8 cellular contexts compared by ENCODE assay signal in the genomic region with DNA sequence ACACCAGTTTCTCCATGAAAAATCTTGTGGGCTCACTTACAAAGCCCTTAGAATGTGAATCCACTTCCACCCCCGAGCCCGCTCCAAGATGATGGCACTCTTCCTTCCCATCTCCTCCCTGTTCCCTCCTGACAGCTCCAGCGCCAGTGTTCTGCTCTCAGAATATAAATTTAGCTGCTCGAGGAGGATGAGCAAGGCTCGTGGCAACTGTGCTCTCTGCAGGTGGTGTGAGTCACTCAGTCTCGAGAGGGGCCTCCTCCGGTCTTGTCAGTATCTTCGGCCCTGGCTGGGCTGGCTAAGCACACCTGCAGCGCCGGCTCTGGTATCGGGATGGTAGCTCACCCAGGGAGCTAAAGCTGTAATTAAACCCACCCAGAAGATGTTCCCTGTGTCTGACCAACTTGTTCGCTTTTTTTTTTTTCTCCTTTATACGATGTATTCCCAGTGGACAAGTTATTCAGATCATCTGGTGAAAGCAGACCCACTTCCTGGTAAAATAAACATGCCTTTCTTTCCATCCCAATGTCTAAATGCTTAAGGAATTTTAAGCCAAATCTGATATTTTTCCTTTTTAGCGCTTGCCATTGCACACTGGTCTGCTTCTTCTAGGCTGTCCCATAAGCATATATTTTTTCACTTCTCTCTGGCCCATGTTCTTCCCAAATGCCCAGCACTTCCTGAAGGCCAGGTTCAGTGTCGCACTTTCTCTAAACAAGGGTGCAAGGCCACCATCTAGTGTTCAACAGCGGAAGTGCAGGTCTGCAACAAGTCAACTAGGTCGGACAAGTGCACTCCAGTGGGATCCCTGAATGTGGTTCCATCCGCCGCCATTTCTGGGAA. TPM values are rescaled to one million over a fixed set of nuclear protein-coding genes. Genes with fewer than 3 reads are reported as not detected.
A peak's percentile ranks its signal among the peaks of the same experiment; 100 is the strongest.
DNase-seq lines count a peak whose midpoint lies in the region; ATAC-seq, FAIRE-seq and TF ChIP-seq lines count a peak whose summit lies in the region.

No MANE protein-coding gene starts in this region.

- H3F3A ChIP-seq in Loucy (ENCODE audit: low read depth) = no peaks in the 10 kb centered on the region

- H2BK5ac ChIP-seq in trophoblast cell (ENCODE audit: low read depth, low read length, poor library complexity) = no peak overlapping the region

- H3K9me2 ChIP-seq in Loucy (replicated peaks; ENCODE audit: low read depth, low read length) = no peaks in the 10 kb centered on the region

- H3K79me2 ChIP-seq in Loucy (ENCODE audit: insufficient read depth, low read length) (no peaks in the 10 kb centered on the region), trophoblast cell (ENCODE audit: control insufficient read depth, insufficient read depth, low read length, poor library complexity) (no peaks in the 10 kb centered on the region)

- no peak overlapping the region for H2AK5ac ChIP-seq in trophoblast cell (ENCODE audit: low read length)

- H3K4me1 ChIP-seq in Loucy (ENCODE audit: insufficient read depth, low read length, poor library complexity, severe bottlenecking) (peaks cover 55% of the 10 kb centered on the region), trophoblast cell (ENCODE audit: control insufficient read depth in 1 of 2, insufficient read depth in 2 of 2, low read length in 2 of 2) (no peaks in the 10 kb centered on the region)

- H3K79me1 ChIP-seq in trophoblast cell (ENCODE audit: low read length) = no peaks in the 10 kb centered on the region

- H3K4ac ChIP-seq in trophoblast cell (ENCODE audit: low read depth, low read length) = no peak overlapping the region

- H4K8ac ChIP-seq in trophoblast cell (ENCODE audit: low read depth, low read length) = no peak overlapping the region

- H3K4me2 ChIP-seq in Loucy (ENCODE audit: low read depth, low read length, poor library complexity, severe bottlenecking) (peak overlapping the region; percentile 25), trophoblast cell (ENCODE audit: low read length) (no peak overlapping the region)

- no peak overlapping the region for H4K12ac ChIP-seq in trophoblast cell (ENCODE audit: low read depth, low read length)

- no peak overlapping the region for H3K14ac ChIP-seq in trophoblast cell (ENCODE audit: low read length)

- peak overlapping the region; percentile 74 for H2AFZ ChIP-seq in Loucy (ENCODE audit: low read length)
- no peak overlapping the region for H2AFZ ChIP-seq in trophoblast cell (ENCODE audit: insufficient read depth, low read length, poor library complexity)

- H3K27ac Mint-ChIP-seq in activated naive CD4-positive, alpha-beta T cell treated with anti-CD3 and anti-CD28 coated beads, Interleukin-2, amount 50 U/mL, for 72 hours = peak overlapping the region in 1 of 2 donors; percentile 56

- no peaks in the 10 kb centered on the region for H4K20me1 ChIP-seq in Loucy (ENCODE audit: insufficient read depth, low read length, poor library complexity, severe bottlenecking)

- no peak overlapping the region for H4K91ac ChIP-seq in trophoblast cell (ENCODE audit: low read depth, low read length)

- no peak overlapping the region for H2BK120ac ChIP-seq in trophoblast cell (ENCODE audit: insufficient read depth, low read length, poor library complexity)

- intact Hi-C loops in head of caudate nucleus (cut with DNase I) = no loop called here

- no peak overlapping the region for H3K27ac ChIP-seq in trophoblast cell (ENCODE audit: low read depth, low read length)

- H3K9ac ChIP-seq in Loucy (ENCODE audit: low read depth, low read length, poor library complexity, severe bottlenecking) (peak overlapping the region; percentile 17), trophoblast cell (ENCODE audit: low read length) (no peak overlapping the region)

- H3K9me3 Mint-ChIP-seq in activated naive CD4-positive, alpha-beta T cell treated with anti-CD3 and anti-CD28 coated beads, Interleukin-2, amount 50 U/mL, for 72 hours = no peaks in the 10 kb centered on the region

- no peaks in the 10 kb centered on the region for H3K36me3 ChIP-seq in GM06990 (ENCODE audit: control insufficient read depth, insufficient read depth, low read length)
- no peaks in the 10 kb centered on the region for H3K36me3 ChIP-seq in Loucy (ENCODE audit: insufficient read depth, low read length)
- H3K36me3 ChIP-seq in trophoblast cell (ENCODE audit: control insufficient read depth in 1 of 2, insufficient read depth in 2 of 2, low read length in 2 of 2) = no peaks in the 10 kb centered on the region

- no peak overlapping the region for H3K18ac ChIP-seq in trophoblast cell (ENCODE audit: low read length)

- TF ChIP-seq CTCF in GM06990 (IDR thresholded peaks at IDR 0.05; ENCODE audit: insufficient read depth, low read length, poor library complexity, severe bottlenecking) = peak; percentile 89
- peak; percentile 99 for TF ChIP-seq CTCF in Loucy (conservative IDR thresholded peaks at IDR 0.05; ENCODE audit: low read length)

- no peak overlapping the region for H3K23ac ChIP-seq in trophoblast cell (ENCODE audit: low read length)

- no peaks in the 10 kb centered on the region for H3K9me3 ChIP-seq in Loucy (ENCODE audit: insufficient read depth, low read depth, low read length)
- no peaks in the 10 kb centered on the region for H3K9me3 ChIP-seq in trophoblast cell (ENCODE audit: insufficient read depth, low read depth, low read length)

- peak; percentile 82 for FAIRE-seq in urothelium cell line (lab: Jason Lieb, UNC)

- H3K27me3 ChIP-seq in GM06990 (replicated peaks; ENCODE audit: control insufficient read depth, insufficient read depth, low read length) (no peaks in the 10 kb centered on the region), Loucy (ENCODE audit: insufficient read depth, low read length, poor library complexity, severe bottlenecking) (no peaks in the 10 kb centered on the region), trophoblast cell (ENCODE audit: insufficient read depth, low read length) (no peaks in the 10 kb centered on the region)

- H3K4me3 ChIP-seq in GM06990 (replicated peaks; ENCODE audit: low read depth, low read length) (no peak overlapping the region), Loucy (ENCODE audit: low read length, poor library complexity, severe bottlenecking) (no peak overlapping the region), trophoblast cell (ENCODE audit: low read depth, low read length) (no peak overlapping the region)

- no CpG with 5 or more reads among the region's 19 CpGs for WGBS in trophoblast cell (ENCODE audit: extremely low coverage, insufficient coverage, insufficient read length)

- DNase-seq in GM06990 (ENCODE audit: extremely low read depth, insufficient read length) (no peak), SHP77 (lab: John Stamatoyannopoulos, UW) (peak; percentile 56 to 64), head of caudate nucleus (peak; percentile 76 to 95 (median 89)), trophoblast cell (peak; percentile 78 to 93), urothelium cell line (ENCODE audit: low spot score) (peak; percentile 88)
- peak; percentile 71 to 76 for DNase-seq in activated naive CD4-positive, alpha-beta T cell treated with anti-CD3 and anti-CD28 coated beads, Interleukin-2, amount 50 U/mL, for 72 hours (ENCODE audit: low spot score in 2 of 2)

- peak; percentile 64 to 73 for ATAC-seq in activated naive CD4-positive, alpha-beta T cell treated with anti-CD3 and anti-CD28 coated beads, Interleukin-2, amount 50 U/mL, for 72 hours
- ATAC-seq in GM21576 (IDR thresholded peaks at IDR 0.05; ENCODE audit: unreplicated experiment) = no peak

- H3K36me3 Mint-ChIP-seq in activated naive CD4-positive, alpha-beta T cell treated with anti-CD3 and anti-CD28 coated beads, Interleukin-2, amount 50 U/mL, for 72 hours = no peaks in the 10 kb centered on the region

- H2BK12ac ChIP-seq in trophoblast cell (ENCODE audit: low read length) = no peak overlapping the region

RNA-seq across cellular contexts. Expression of a gene that starts 31.4 kb away (rescaled TPM):
- 10 to 100 TPM; 26.0 to 73.7 TPM for total RNA-seq in activated naive CD4-positive, alpha-beta T cell treated with anti-CD3 and anti-CD28 coated beads, Interleukin-2, amount 50 U/mL, for 72 hours
- polyA plus RNA-seq in trophoblast cell (2013) = 103 and 105 TPM in 2 replicates
